8 cellular contexts compared by ENCODE assay signal in genomic region chr10:51074238-51075028, GRCh38. TPM values are rescaled to one million over a fixed set of nuclear protein-coding genes. Genes with fewer than 3 reads are reported as not detected.
A peak's percentile ranks its signal among the peaks of the same experiment; 100 is the strongest.
DNase-seq lines count a peak whose midpoint lies in the region; ATAC-seq, FAIRE-seq and TF ChIP-seq lines count a peak whose summit lies in the region.

Gene PRKG1, plus strand, starts transcription at chr10:51074487.

- intact Hi-C loops in naive thymus-derived CD4-positive, alpha-beta T cell (cut with micrococcal nuclease): no loop called here
- intact Hi-C loops in uterus (cut with DNase I; ENCODE audit: low total_unique reads): no loop called here

- peaks cover 13% of the 10 kb centered on the region for H3K4me1 Mint-ChIP-seq in activated T-cell treated with anti-CD3 and anti-CD28 coated beads, Interleukin-2, amount 50 U/mL, for 72 hours (ENCODE audit: low read depth)
- peaks cover 3 to 21% (median 13%) of the 10 kb centered on the region in 7 donors for H3K4me1 Mint-ChIP-seq in naive thymus-derived CD4-positive, alpha-beta T cell

- H3K36me3 ChIP-seq in ES-I3 (ENCODE audit: insufficient read depth, low read length): no peaks in the 10 kb centered on the region
- H3K36me3 ChIP-seq in naive thymus-derived CD4-positive, alpha-beta T cell (ENCODE audit: control insufficient read depth in 2 of 3, insufficient read depth in 3 of 3, low read length in 3 of 3): no peaks in the 10 kb centered on the region
- no peaks in the 10 kb centered on the region for H3K36me3 ChIP-seq in uterus

- no peaks in the 10 kb centered on the region for H3K36me3 Mint-ChIP-seq in activated T-cell treated with anti-CD3 and anti-CD28 coated beads, Interleukin-2, amount 50 U/mL, for 72 hours (ENCODE audit: insufficient read depth in 2 of 2)
- H3K36me3 Mint-ChIP-seq in naive thymus-derived CD4-positive, alpha-beta T cell: peaks cover 0 to 5% (median 0%) of the 10 kb centered on the region in 5 donors

- ATAC-seq in activated T-cell treated with anti-CD3 and anti-CD28 coated beads, Interleukin-2, amount 50 U/mL, for 72 hours (replicated peaks in 1 of 2): peak; percentile 29 to 39
- ATAC-seq in naive thymus-derived CD4-positive, alpha-beta T cell: no peak

- CTCF ChIA-PET in naive thymus-derived CD4-positive, alpha-beta T cell (lab: Charles Lee): no interaction called here

- H3K9me3 Mint-ChIP-seq in activated T-cell treated with anti-CD3 and anti-CD28 coated beads, Interleukin-2, amount 50 U/mL, for 72 hours: no peaks in the 10 kb centered on the region
- H3K9me3 Mint-ChIP-seq in naive thymus-derived CD4-positive, alpha-beta T cell: peaks cover 0 to 3% (median 0%) of the 10 kb centered on the region in 11 donors

- H3K4me1 ChIP-seq in ES-I3 (ENCODE audit: insufficient read depth, low read length) (peaks cover 9% of the 10 kb centered on the region; the same call in 1 of the 2 replicates), uterus (peaks cover 0 to 6% of the 10 kb centered on the region in 2 donors)
- no peaks in the 10 kb centered on the region for H3K4me1 ChIP-seq in naive thymus-derived CD4-positive, alpha-beta T cell (ENCODE audit: control insufficient read depth in 2 of 2, insufficient read depth in 2 of 2, low read length in 2 of 2)

- TF ChIP-seq EP300 in Ishikawa (IDR thresholded peaks at IDR 0.05; ENCODE audit: borderline replicate concordance): no peak

- H3K27me3 ChIP-seq in naive thymus-derived CD4-positive, alpha-beta T cell (ENCODE audit: control insufficient read depth in 2 of 2, insufficient read depth in 2 of 2, low read length in 2 of 2): peaks cover 3 to 5% of the 10 kb centered on the region in 2 donors
- H3K27me3 ChIP-seq in uterus: no peaks in the 10 kb centered on the region

- H3K27ac Mint-ChIP-seq in activated T-cell treated with anti-CD3 and anti-CD28 coated beads, Interleukin-2, amount 50 U/mL, for 72 hours: no peak within 1 kb of the TSS
- no peak within 1 kb of the TSS for H3K27ac Mint-ChIP-seq in naive thymus-derived CD4-positive, alpha-beta T cell

- TF ChIP-seq RAD21 in Ishikawa (IDR thresholded peaks at IDR 0.05; ENCODE audit: low read depth): no peak

- H3K4me3 ChIP-seq in naive thymus-derived CD4-positive, alpha-beta T cell (ENCODE audit: low read length): no peak within 1 kb of the TSS
- peak within 1 kb of the TSS; percentile 62 to 79 for H3K4me3 ChIP-seq in uterus

- H3K9me3 ChIP-seq in ES-I3 (ENCODE audit: control insufficient read depth, insufficient read depth, low read length) (no peaks in the 10 kb centered on the region), uterus (no peaks in the 10 kb centered on the region)
- no peaks in the 10 kb centered on the region for H3K9me3 ChIP-seq in naive thymus-derived CD4-positive, alpha-beta T cell (ENCODE audit: control insufficient read depth in 2 of 3, low read length in 3 of 3)

- no peak within 1 kb of the TSS for H3K27ac ChIP-seq in naive thymus-derived CD4-positive, alpha-beta T cell (ENCODE audit: low read depth, low read length)
- H3K27ac ChIP-seq in uterus: peak within 1 kb of the TSS; percentile 92 to 98

- peak; percentile 1 to 2 for DNase-seq in activated T-cell treated with anti-CD3 and anti-CD28 coated beads, Interleukin-2, amount 50 U/mL, for 72 hours
- peak; percentile 43 to 48 for DNase-seq in frontal cortex (ENCODE audit: low spot score in 2 of 2)
- DNase-seq in naive thymus-derived CD4-positive, alpha-beta T cell: no peak
- DNase-seq in uterus: peak; percentile 81
- DNase-seq in RPMI8226: no peak
- no peak for DNase-seq in GDM1 (lab: John Stamatoyannopoulos, UW)

- H3K9ac ChIP-seq in ES-I3 (ENCODE audit: low read depth, low read length): peak within 1 kb of the TSS; percentile 78

- peak within 1 kb of the TSS; percentile 81 to 92 for H3K4me3 Mint-ChIP-seq in activated T-cell treated with anti-CD3 and anti-CD28 coated beads, Interleukin-2, amount 50 U/mL, for 72 hours
- H3K4me3 Mint-ChIP-seq in naive thymus-derived CD4-positive, alpha-beta T cell: peak within 1 kb of the TSS; percentile 27 to 79 (median 60)

- peak in 1 of 4 experiments; percentile 7 for TF ChIP-seq CTCF in uterus (IDR thresholded peaks at IDR 0.05)

- H3K27me3 Mint-ChIP-seq in activated T-cell treated with anti-CD3 and anti-CD28 coated beads, Interleukin-2, amount 50 U/mL, for 72 hours (ENCODE audit: low read depth): peaks cover 45% of the 10 kb centered on the region
- peaks cover 51 to 67% (median 64%) of the 10 kb centered on the region in 5 donors for H3K27me3 Mint-ChIP-seq in naive thymus-derived CD4-positive, alpha-beta T cell

- TF ChIP-seq POLR2A in uterus (IDR thresholded peaks at IDR 0.05): peak; percentile 17 to 47

- no peak for FAIRE-seq in frontal cortex (lab: Jason Lieb, UNC)

- POLR2A ChIA-PET in naive thymus-derived CD4-positive, alpha-beta T cell (lab: Charles Lee): no interaction called here

TF ChIP-seq in Ishikawa, 13 proteins besides CTCF, POLR2A, EP300 and RAD21:
- TF ChIP-seq REST (IDR thresholded peaks at IDR 0.05; ENCODE audit: low read depth) (no peak), TEAD4 (IDR thresholded peaks at IDR 0.05) (no peak), EGR1 (IDR thresholded peaks at IDR 0.05) (no peak), MAX (IDR thresholded peaks at IDR 0.05) (peak; percentile 60), CEBPB (IDR thresholded peaks at IDR 0.05) (no peak), NFIC (IDR thresholded peaks at IDR 0.05) (no peak)

RNA-seq across cellular contexts. Expression of gene PRKG1, which starts in this region (rescaled TPM):
- not detected for total RNA-seq in activated T-cell treated with anti-CD3 and anti-CD28 coated beads, Interleukin-2, amount 50 U/mL, for 72 hours
- total RNA-seq in frontal cortex (15.5 TPM), uterus (100 to 1,000 TPM in 1 of 4 donors, 10 to 100 TPM in 3; 32.4 to 136 (median 69.6) TPM)
- under 1 TPM in 1 of 5 experiments, not detected in 4; 0.19 TPM for total RNA-seq in naive thymus-derived CD4-positive, alpha-beta T cell
- not detected for polyA plus RNA-seq in naive thymus-derived CD4-positive, alpha-beta T cell

Comparison
In these comparisons a context has a peak if more than half of its experiments do, and no peak if none do; other contexts are left out.
1. RNA of gene PRKG1 (total RNA-seq): 32.4 to 136 TPM in uterus and 15.5 TPM in frontal cortex (single experiment); not detected in activated T-cell treated with anti-CD3 and anti-CD28 coated beads, Interleukin-2, amount 50 U/mL, for 72 hours and 0.19 TPM in naive thymus-derived CD4-positive, alpha-beta T cell; every median in the first group is over 10 times any median in the second.
2. Peak in DNase-seq and ATAC-seq in activated T-cell treated with anti-CD3 and anti-CD28 coated beads, Interleukin-2, amount 50 U/mL, for 72 hours; RNA of the gene not detected or under 1 TPM.
3. DNase-seq: peak in frontal cortex (2 of 2) and uterus (2 of 2); none in naive thymus-derived CD4-positive, alpha-beta T cell (0 of 9), RPMI8226 (single experiment) and GDM1 (single experiment).